In the genomic region with DNA sequence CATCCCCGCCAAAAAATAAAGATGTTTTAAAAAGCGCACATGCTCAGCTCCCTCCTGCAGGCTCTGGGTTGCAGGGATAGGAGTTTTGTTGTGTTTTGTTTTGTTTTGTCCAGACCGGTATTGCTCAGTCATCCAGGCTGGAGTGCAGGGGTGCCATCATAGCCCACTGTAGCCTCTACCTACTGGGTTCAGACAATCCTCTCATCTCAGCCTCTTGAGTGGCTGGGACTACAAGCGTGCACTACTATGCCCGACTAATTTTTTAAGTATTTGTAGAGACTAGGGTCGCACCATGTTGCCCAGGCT, we compare ENCODE assay signal across 8 cellular contexts. TPM values are rescaled to one million over a fixed set of nuclear protein-coding genes. Genes with fewer than 3 reads are reported as not detected.
DNase-seq lines count a peak whose midpoint lies in the region; ATAC-seq and TF ChIP-seq lines count a peak whose summit lies in the region.

No MANE protein-coding gene starts in this region.

- peak overlapping the region; percentile 87 for H3K4me3 Mint-ChIP-seq in stimulated activated effector memory CD8-positive, alpha-beta T cell treated with anti-CD3 and anti-CD28 coated beads, Interleukin-12 subunit alpha, Interleukin-12 subunit beta, amount 100 ng/mL, for 72 hours

- peak overlapping the region; percentile 92 for H3K27ac Mint-ChIP-seq in stimulated activated effector memory CD8-positive, alpha-beta T cell treated with anti-CD3 and anti-CD28 coated beads, Interleukin-12 subunit alpha, Interleukin-12 subunit beta, amount 100 ng/mL, for 72 hours

- no peak overlapping the region for H3K27ac ChIP-seq in right cardiac atrium (ENCODE audit: low read length)

- intact Hi-C loops in right cardiac atrium (cut with DNase I), result no loop called here

- H3K4me1 ChIP-seq in right cardiac atrium (ENCODE audit: control insufficient read depth, insufficient read depth, low read length), result peaks cover 3% of the 10 kb centered on the region

- ATAC-seq in SK-N-SH treated with all-trans-retinoic acid at 6 μM for 48 hours (peak; percentile 1; the same call in 2 of the 3 replicates), right cardiac atrium (no peak), GM18868 (IDR thresholded peaks at IDR 0.05; ENCODE audit: unreplicated experiment) (no peak)
- ATAC-seq in stimulated activated effector memory CD8-positive, alpha-beta T cell treated with anti-CD3 and anti-CD28 coated beads, Interleukin-12 subunit alpha, Interleukin-12 subunit beta, amount 100 ng/mL, for 72 hours, result peak; percentile 0

- DNase-seq in NCI-H1092 treated with DMSO at 0.1 percent for 48 hours (lab: John Stamatoyannopoulos, UW), result peak; percentile 59
- DNase-seq in NCI-H1092 (lab: John Stamatoyannopoulos, UW), result no peak
- no peak for DNase-seq in right cardiac atrium
- no peak for DNase-seq in stimulated activated effector memory CD8-positive, alpha-beta T cell treated with anti-CD3 and anti-CD28 coated beads, Interleukin-12 subunit alpha, Interleukin-12 subunit beta, amount 100 ng/mL, for 72 hours (ENCODE audit: low spot score in 2 of 2)
- no peak for DNase-seq in DMS153 treated with DMSO at 0.1 percent for 48 hours (lab: John Stamatoyannopoulos, UW; ENCODE audit: unreplicated experiment)
- DNase-seq in kidney tubule cell (ENCODE audit: low spot score), result no peak

- H3K9me3 ChIP-seq in right cardiac atrium (ENCODE audit: control insufficient read depth, low read length), result no peaks in the 10 kb centered on the region

- no peaks in the 10 kb centered on the region for H3K9me3 Mint-ChIP-seq in stimulated activated effector memory CD8-positive, alpha-beta T cell treated with anti-CD3 and anti-CD28 coated beads, Interleukin-12 subunit alpha, Interleukin-12 subunit beta, amount 100 ng/mL, for 72 hours

- peaks cover 8% of the 10 kb centered on the region for H3K36me3 Mint-ChIP-seq in stimulated activated effector memory CD8-positive, alpha-beta T cell treated with anti-CD3 and anti-CD28 coated beads, Interleukin-12 subunit alpha, Interleukin-12 subunit beta, amount 100 ng/mL, for 72 hours

- 32% methylated on average over 6 of the region's 6 CpGs for WGBS in right cardiac atrium

- peak overlapping the region; percentile 93 for H3K4me3 ChIP-seq in right cardiac atrium (ENCODE audit: low read length)

- peaks cover 33% of the 10 kb centered on the region for H3K4me1 Mint-ChIP-seq in stimulated activated effector memory CD8-positive, alpha-beta T cell treated with anti-CD3 and anti-CD28 coated beads, Interleukin-12 subunit alpha, Interleukin-12 subunit beta, amount 100 ng/mL, for 72 hours

- no peaks in the 10 kb centered on the region for H3K27me3 ChIP-seq in right cardiac atrium (ENCODE audit: control insufficient read depth, insufficient read depth)

TF ChIP-seq in SK-N-SH treated with all-trans-retinoic acid at 6 μM for 48 hours, 23 proteins besides CTCF, POLR2A, EP300 and RAD21:
- TF ChIP-seq BACH2 (CRISPR knock-in tag; IDR thresholded peaks at IDR 0.05; ENCODE audit: borderline replicate concordance) (no peak), SNAI2 (CRISPR knock-in tag; IDR thresholded peaks at IDR 0.05) (no peak), ZC3H10 (CRISPR knock-in tag; IDR thresholded peaks at IDR 0.05) (no peak), OSR1 (CRISPR knock-in tag; IDR thresholded peaks at IDR 0.05) (no peak), ZFP3 (CRISPR knock-in tag; IDR thresholded peaks at IDR 0.05) (no peak), ARNTL (CRISPR knock-in tag; IDR thresholded peaks at IDR 0.05; ENCODE audit: borderline replicate concordance, low read depth) (no peak), ISL1 (CRISPR knock-in tag; IDR thresholded peaks at IDR 0.05) (no peak), RARB (CRISPR knock-in tag; IDR thresholded peaks at IDR 0.05) (no peak), ZNF565 (CRISPR knock-in tag; conservative IDR thresholded peaks at IDR 0.05; ENCODE audit: low read depth) (no peak), TOX (CRISPR knock-in tag; IDR thresholded peaks at IDR 0.05; ENCODE audit: borderline replicate concordance) (no peak)
- TF ChIP-seq, protein P1, sequence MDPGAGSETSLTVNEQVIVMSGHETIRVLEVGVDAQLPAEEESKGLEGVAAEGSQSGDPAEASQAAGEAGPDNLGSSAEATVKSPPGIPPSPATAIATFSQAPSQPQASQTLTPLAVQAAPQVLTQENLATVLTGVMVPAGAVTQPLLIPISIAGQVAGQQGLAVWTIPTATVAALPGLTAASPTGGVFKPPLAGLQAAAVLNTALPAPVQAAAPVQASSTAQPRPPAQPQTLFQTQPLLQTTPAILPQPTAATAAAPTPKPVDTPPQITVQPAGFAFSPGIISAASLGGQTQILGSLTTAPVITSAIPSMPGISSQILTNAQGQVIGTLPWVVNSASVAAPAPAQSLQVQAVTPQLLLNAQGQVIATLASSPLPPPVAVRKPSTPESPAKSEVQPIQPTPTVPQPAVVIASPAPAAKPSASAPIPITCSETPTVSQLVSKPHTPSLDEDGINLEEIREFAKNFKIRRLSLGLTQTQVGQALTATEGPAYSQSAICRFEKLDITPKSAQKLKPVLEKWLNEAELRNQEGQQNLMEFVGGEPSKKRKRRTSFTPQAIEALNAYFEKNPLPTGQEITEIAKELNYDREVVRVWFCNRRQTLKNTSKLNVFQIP (CRISPR knock-in tag; IDR thresholded peaks at IDR 0.05; ENCODE audit: borderline replicate concordance, low read depth), result no peak
- TF ChIP-seq, protein P2, sequence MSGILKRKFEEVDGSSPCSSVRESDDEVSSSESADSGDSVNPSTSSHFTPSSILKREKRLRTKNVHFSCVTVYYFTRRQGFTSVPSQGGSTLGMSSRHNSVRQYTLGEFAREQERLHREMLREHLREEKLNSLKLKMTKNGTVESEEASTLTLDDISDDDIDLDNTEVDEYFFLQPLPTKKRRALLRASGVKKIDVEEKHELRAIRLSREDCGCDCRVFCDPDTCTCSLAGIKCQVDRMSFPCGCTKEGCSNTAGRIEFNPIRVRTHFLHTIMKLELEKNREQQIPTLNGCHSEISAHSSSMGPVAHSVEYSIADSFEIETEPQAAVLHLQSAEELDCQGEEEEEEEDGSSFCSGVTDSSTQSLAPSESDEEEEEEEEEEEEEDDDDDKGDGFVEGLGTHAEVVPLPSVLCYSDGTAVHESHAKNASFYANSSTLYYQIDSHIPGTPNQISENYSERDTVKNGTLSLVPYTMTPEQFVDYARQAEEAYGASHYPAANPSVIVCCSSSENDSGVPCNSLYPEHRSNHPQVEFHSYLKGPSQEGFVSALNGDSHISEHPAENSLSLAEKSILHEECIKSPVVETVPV (CRISPR knock-in tag; IDR thresholded peaks at IDR 0.05), result no peak
TF ChIP-seq in SK-N-SH treated with all-trans-retinoic acid at 6 μM for 48 hours: peak in this region for 0.

RNA-seq across cellular contexts. Expression of a gene that starts 0.7 kb away (rescaled TPM):
- total RNA-seq in right cardiac atrium, result 10 to 100 TPM; 10.1 to 14.9 (median 13.6) TPM
- polyA plus RNA-seq in right cardiac atrium, result 6.0 TPM

Comparison
In these comparisons a context has a peak if more than half of its experiments do, and no peak if none do; other contexts are left out.
1. ATAC-seq: peak in SK-N-SH treated with all-trans-retinoic acid at 6 μM for 48 hours (single experiment) and stimulated activated effector memory CD8-positive, alpha-beta T cell treated with anti-CD3 and anti-CD28 coated beads, Interleukin-12 subunit alpha, Interleukin-12 subunit beta, amount 100 ng/mL, for 72 hours (single experiment); none in right cardiac atrium (0 of 2) and GM18868 (single experiment).